ENCODE assay signal across 8 cellular contexts in genomic region chr7:139359366-139360209, GRCh38. TPM values are rescaled to one million over a fixed set of nuclear protein-coding genes. Genes with fewer than 3 reads are reported as not detected.
DNase-seq lines count a peak whose midpoint lies in the region; ATAC-seq and TF ChIP-seq lines count a peak whose summit lies in the region.

Gene LUC7L2 (plus strand): TSS chr7:139359894. CDS start chr7:139360262, 368 bp downstream.

- H3K4me3 Mint-ChIP-seq in GM23338 = peak within 1 kb of the TSS; percentile 90
- peak within 1 kb of the TSS; percentile 94 to 99 (median 98) for H3K4me3 Mint-ChIP-seq in naive thymus-derived CD8-positive, alpha-beta T cell

- POLR2A ChIA-PET in naive thymus-derived CD8-positive, alpha-beta T cell (lab: Charles Lee) = interaction anchor here (0.6 to 2.9 kb wide), 16 partner anchors 8 to 1656 kb away, joined by 3 to 78 read pairs (median 5); partner anchors contain the start of genes FMC1, KDM7A and PARP12

- peaks cover 14% of the 10 kb centered on the region for H3K27me3 Mint-ChIP-seq in GM23338 (ENCODE audit: insufficient read depth, low read depth, poor library complexity)
- H3K27me3 Mint-ChIP-seq in naive thymus-derived CD8-positive, alpha-beta T cell = no peaks in the 10 kb centered on the region

- peak within 1 kb of the TSS; percentile 71 for H3K4me3 ChIP-seq in GM23338

- no peaks in the 10 kb centered on the region for H3K27me3 ChIP-seq in GM23338 (ENCODE audit: insufficient read depth)

- H3K9me2 ChIP-seq in GM23338 (ENCODE audit: insufficient read depth) = no peaks in the 10 kb centered on the region

- H3K36me3 Mint-ChIP-seq in GM23338 (ENCODE audit: low read depth) = peaks cover 8% of the 10 kb centered on the region; the same call in 2 of the 3 replicates
- peaks cover 0 to 12% (median 0%) of the 10 kb centered on the region in 3 donors for H3K36me3 Mint-ChIP-seq in naive thymus-derived CD8-positive, alpha-beta T cell

- H3K9me3 Mint-ChIP-seq in GM23338 = no peaks in the 10 kb centered on the region
- no peaks in the 10 kb centered on the region for H3K9me3 Mint-ChIP-seq in naive thymus-derived CD8-positive, alpha-beta T cell

- peaks cover 4% of the 10 kb centered on the region; the same call in 1 of the 2 replicates for H4K20me1 ChIP-seq in GM23338 (replicated peaks; ENCODE audit: insufficient read depth)

- peak within 1 kb of the TSS; percentile 82 for H3K4me2 ChIP-seq in GM23338

- peak; percentile 98 for DNase-seq in Daoy (ENCODE audit: low read depth)
- peak; percentile 100 for DNase-seq in GM23338 (ENCODE audit: low spot score)
- peak; percentile 99 for DNase-seq in LHCN-M2 (ENCODE audit: low read depth)
- peak; percentile 100 for DNase-seq in RPMI8226
- DNase-seq in activated T-helper 1 cell treated with anti-CD3 and anti-CD28 coated beads, Interleukin-2, amount 50 U/mL, for 16 hours (ENCODE audit: low read depth in 1 of 2, low spot score in 1 of 2) = peak; percentile 99 to 100
- peak; percentile 98 for DNase-seq in fibroblast of gingiva (ENCODE audit: low read depth)
- peak; percentile 98 to 100 (median 99) for DNase-seq in naive thymus-derived CD8-positive, alpha-beta T cell
- DNase-seq in stimulated activated naive CD4-positive, alpha-beta T cell (lab: John Stamatoyannopoulos, UW) = peak; percentile 98 to 99 (median 99)

- H3K27ac Mint-ChIP-seq in GM23338 = peak within 1 kb of the TSS; percentile 100
- peak within 1 kb of the TSS; percentile 91 to 100 (median 99) for H3K27ac Mint-ChIP-seq in naive thymus-derived CD8-positive, alpha-beta T cell

- ATAC-seq in GM23338 = peak; percentile 78
- ATAC-seq in naive thymus-derived CD8-positive, alpha-beta T cell = peak; percentile 75

- H3F3A ChIP-seq in GM23338 (replicated peaks; ENCODE audit: low read depth) = 0 out of 2 replicates have a peak, but pooled peaks cover 6% of the 10 kb centered on the region

- H3K4me1 Mint-ChIP-seq in GM23338 = peaks cover 33% of the 10 kb centered on the region
- H3K4me1 Mint-ChIP-seq in naive thymus-derived CD8-positive, alpha-beta T cell = peaks cover 8 to 62% (median 43%) of the 10 kb centered on the region in 4 donors

- peaks cover 26% of the 10 kb centered on the region for H3K4me1 ChIP-seq in GM23338 (ENCODE audit: insufficient read depth)

- TF ChIP-seq CTCF in GM23338 (conservative IDR thresholded peaks at IDR 0.05; ENCODE audit: low read depth in 2 of 2) = no peak

- H2AFZ ChIP-seq in GM23338 = peak within 1 kb of the TSS; percentile 19; the same call in 1 of the 2 replicates

- H3K36me3 ChIP-seq in GM23338 (ENCODE audit: insufficient read depth) = no peaks in the 10 kb centered on the region

- peaks cover 41% of the 10 kb centered on the region for H3K79me2 ChIP-seq in GM23338 (replicated peaks; ENCODE audit: insufficient read depth)

- peak within 1 kb of the TSS; percentile 99 for H3K27ac ChIP-seq in GM23338 (ENCODE audit: low read depth)

TF ChIP-seq in GM23338, 12 proteins besides CTCF, POLR2A, EP300 and RAD21:
- TF ChIP-seq POLR2AphosphoS5 (IDR thresholded peaks at IDR 0.05; ENCODE audit: low read depth) (peak; percentile 99), ETS1 (IDR thresholded peaks at IDR 0.05) (peak; percentile 46; the same call in 1 of the 2 replicates), STAT1 (IDR thresholded peaks at IDR 0.05; ENCODE audit: unreplicated experiment) (no peak), ZNF462 (CRISPR knock-in tag; IDR thresholded peaks at IDR 0.05) (no peak), CREB1 (CRISPR knock-in tag; IDR thresholded peaks at IDR 0.05; ENCODE audit: low read depth) (peak; percentile 73)

RNA-seq across cellular contexts. Expression of gene LUC7L2, which starts in this region (rescaled TPM):
- 60.2 and 62.3 TPM in 2 replicates for total RNA-seq in Daoy (2014; rRNA removed; shearing (Covaris generic))
- total RNA-seq in GM23338 (2014; rRNA removed; shearing (Covaris generic)) = 53.1 and 57.3 TPM in 2 replicates
- 31.5 and 40.3 TPM in 2 replicates for polyA plus RNA-seq in GM23338 (2016; fragmentation: Nextera tagmentation; extraction: Ambion mirVana)
- total RNA-seq in LHCN-M2 (2014; rRNA removed) = 78.5 and 86.4 TPM in 2 replicates
- 36.0 TPM for polyA plus RNA-seq in LHCN-M2 (2012)
- total RNA-seq in naive thymus-derived CD8-positive, alpha-beta T cell = 100 to 1,000 TPM; 139 to 147 TPM
- polyA plus RNA-seq in naive thymus-derived CD8-positive, alpha-beta T cell = 10 to 100 TPM; 51.6 to 80.6 (median 55.2) TPM

Comparison
In these comparisons a context has a peak if more than half of its experiments do, and no peak if none do; other contexts are left out.
1. Peak in every context shown above with its lines: DNase-seq, ATAC-seq, H3K4me3 ChIP-seq and H3K27ac ChIP-seq.